8 cellular contexts compared by ENCODE assay signal in genomic region chr22:50600541-50600940, GRCh38. TPM values are rescaled to one million over a fixed set of nuclear protein-coding genes. Genes with fewer than 3 reads are reported as not detected.
DNase-seq lines count a peak whose midpoint lies in the region; ATAC-seq lines count a peak whose summit lies in the region.

TSS of gene MAPK8IP2 (plus strand) at chr22:50600793. CDS start at chr22:50600819, 26 bp downstream.

- H3K27me3 Mint-ChIP-seq in activated T-cell treated with anti-CD3 and anti-CD28 coated beads, Interleukin-2, amount 50 U/mL, for 24 hours, result peaks cover 45% of the 10 kb centered on the region
- peaks cover 45% of the 10 kb centered on the region for H3K27me3 Mint-ChIP-seq in stimulated activated memory B cell treated with anti-CD40 and anti-IgM and Interleukin-4, amounts not matched to agents 10 μg/mL and 1 μg/mL and 100 μg/mL, for 72 hours

- H3K4me3 Mint-ChIP-seq in activated T-cell treated with anti-CD3 and anti-CD28 coated beads, Interleukin-2, amount 50 U/mL, for 24 hours, result peak within 1 kb of the TSS; percentile 54
- H3K4me3 Mint-ChIP-seq in stimulated activated memory B cell treated with anti-CD40 and anti-IgM and Interleukin-4, amounts not matched to agents 10 μg/mL and 1 μg/mL and 100 μg/mL, for 72 hours, result peak within 1 kb of the TSS; percentile 38

- intact Hi-C loops in left ventricle myocardium superior (cut with micrococcal nuclease), result no loop called here

- peak; percentile 35 for ATAC-seq in left ventricle myocardium superior
- ATAC-seq in stimulated activated memory B cell treated with anti-CD40 and anti-IgM and Interleukin-4, amounts not matched to agents 10 μg/mL and 1 μg/mL and 100 μg/mL, for 72 hours, result peak; percentile 3
- ATAC-seq in GM18519 (IDR thresholded peaks at IDR 0.05; ENCODE audit: low FRiP score, unreplicated experiment), result no peak

- H3K9me3 Mint-ChIP-seq in activated T-cell treated with anti-CD3 and anti-CD28 coated beads, Interleukin-2, amount 50 U/mL, for 24 hours, result no peaks in the 10 kb centered on the region
- no peaks in the 10 kb centered on the region for H3K9me3 Mint-ChIP-seq in stimulated activated memory B cell treated with anti-CD40 and anti-IgM and Interleukin-4, amounts not matched to agents 10 μg/mL and 1 μg/mL and 100 μg/mL, for 72 hours

- no peaks in the 10 kb centered on the region for H3K36me3 Mint-ChIP-seq in activated T-cell treated with anti-CD3 and anti-CD28 coated beads, Interleukin-2, amount 50 U/mL, for 24 hours (ENCODE audit: low read depth)
- peaks cover 17% of the 10 kb centered on the region for H3K36me3 Mint-ChIP-seq in stimulated activated memory B cell treated with anti-CD40 and anti-IgM and Interleukin-4, amounts not matched to agents 10 μg/mL and 1 μg/mL and 100 μg/mL, for 72 hours

- peaks cover 9% of the 10 kb centered on the region for H3K4me1 Mint-ChIP-seq in activated T-cell treated with anti-CD3 and anti-CD28 coated beads, Interleukin-2, amount 50 U/mL, for 24 hours (ENCODE audit: low read depth)
- peaks cover 4% of the 10 kb centered on the region for H3K4me1 Mint-ChIP-seq in stimulated activated memory B cell treated with anti-CD40 and anti-IgM and Interleukin-4, amounts not matched to agents 10 μg/mL and 1 μg/mL and 100 μg/mL, for 72 hours

- no peak within 1 kb of the TSS for H3K27ac Mint-ChIP-seq in activated T-cell treated with anti-CD3 and anti-CD28 coated beads, Interleukin-2, amount 50 U/mL, for 24 hours
- H3K27ac Mint-ChIP-seq in stimulated activated memory B cell treated with anti-CD40 and anti-IgM and Interleukin-4, amounts not matched to agents 10 μg/mL and 1 μg/mL and 100 μg/mL, for 72 hours, result no peak within 1 kb of the TSS

- DNase-seq in activated T-cell treated with anti-CD3 and anti-CD28 coated beads, Interleukin-2, amount 50 U/mL, for 24 hours, result no peak
- no peak for DNase-seq in activated T-cell treated with anti-CD3 and anti-CD28 coated beads, Interleukin-2, amount 50 U/mL, for 48 hours
- DNase-seq in activated CD4-positive, CD25-positive, alpha-beta regulatory T cell treated with anti-CD3 and anti-CD28 coated beads, Interleukin-2, amount 50 U/mL, for 72 hours, result peak; percentile 31
- DNase-seq in left ventricle myocardium superior (peak; percentile 29), SW 1271 (lab: John Stamatoyannopoulos, UW) (no peak)
- DNase-seq in activated CD8-positive, alpha-beta memory T cell treated with anti-CD3 and anti-CD28 coated beads, Interleukin-2, amount 50 U/mL, for 4 hours, result no peak

RNA-seq across cellular contexts. Expression of gene MAPK8IP2, which starts in this region (rescaled TPM):
- total RNA-seq in left ventricle myocardium superior, result 0.57 TPM

Comparison
In these comparisons a context has a peak if more than half of its experiments do, and no peak if none do; other contexts are left out.
1. Peak in DNase-seq and ATAC-seq in left ventricle myocardium superior; RNA of the gene not detected or under 1 TPM.